Comparison of ENCODE assay signal across 24 cellular contexts in genomic region chr1:64616039-64616438, GRCh38.
DNase-seq lines count a peak whose midpoint lies in the region; ATAC-seq and TF ChIP-seq lines count a peak whose summit lies in the region.
"Had no signal": no experiment of that assay in that cellular context is flagged by ENCODE, and none has a peak within 500 bp of the region (broad histone marks: within the 10 kb centered on the region; RNA-seq: fewer than 3 reads in every experiment).

No MANE protein-coding gene starts in this region.

- ATAC-seq in heart left ventricle (peak in 3 of 4 donors; percentile 34 to 83 (median 77)), HG02610 (IDR thresholded peaks at IDR 0.05; ENCODE audit: unreplicated experiment) (no peak)
- peak; percentile 34 to 60 for ATAC-seq in stimulated activated naive B cell treated with anti-CD40 and anti-IgM and Interleukin-4, amounts not matched to agents 10 μg/mL and 1 μg/mL and 100 μg/mL, for 72 hours (replicated peaks)
- ATAC-seq: esophagus mucosa, SK-N-SH treated with all-trans-retinoic acid at 6 μM for 48 hours had no signal

- H3K4me1 ChIP-seq in cardiac muscle cell (ENCODE audit: low read depth) = peaks cover 44% of the 10 kb centered on the region
- no peaks in the 10 kb centered on the region for H3K4me1 ChIP-seq in right atrium auricular region
- H3K4me1 ChIP-seq in heart left ventricle = peaks cover 0 to 13% (median 0%) of the 10 kb centered on the region in 12 donors
- H3K4me1 ChIP-seq: sigmoid colon, uterus had no signal

- peaks cover under 1% of the 10 kb centered on the region for H3K36me3 ChIP-seq in cardiac muscle cell
- no peaks in the 10 kb centered on the region for H3K36me3 ChIP-seq in right atrium auricular region
- no peaks in the 10 kb centered on the region for H3K36me3 ChIP-seq in heart left ventricle
- H3K36me3 ChIP-seq: heart right ventricle, sigmoid colon, uterus had no signal

- H3K4me3 Mint-ChIP-seq in stimulated activated naive B cell treated with anti-CD40 and anti-IgM and Interleukin-4, amounts not matched to agents 10 μg/mL and 1 μg/mL and 100 μg/mL, for 72 hours = no peak overlapping the region
- H3K4me3 Mint-ChIP-seq: CD4-positive, CD25-positive, alpha-beta regulatory T cell had no signal

- TF ChIP-seq CTCF in cardiac muscle cell (IDR thresholded peaks at IDR 0.05; ENCODE audit: low read depth, low read length) (no peak), right atrium auricular region (IDR thresholded peaks at IDR 0.05) (no peak), heart left ventricle (IDR thresholded peaks at IDR 0.05) (no peak)

- H3K27me3 Mint-ChIP-seq in stimulated activated naive B cell treated with anti-CD40 and anti-IgM and Interleukin-4, amounts not matched to agents 10 μg/mL and 1 μg/mL and 100 μg/mL, for 72 hours = peaks cover 0 to 4% of the 10 kb centered on the region in 2 donors

- peaks cover 11 to 29% of the 10 kb centered on the region in 2 donors for H3K4me1 Mint-ChIP-seq in stimulated activated naive B cell treated with anti-CD40 and anti-IgM and Interleukin-4, amounts not matched to agents 10 μg/mL and 1 μg/mL and 100 μg/mL, for 72 hours

- intact Hi-C loops in heart left ventricle (cut with DNase I) = no loop called here

- H3K9me3 ChIP-seq in cardiac muscle cell (ENCODE audit: low read depth) = no peaks in the 10 kb centered on the region
- no peaks in the 10 kb centered on the region for H3K9me3 ChIP-seq in right atrium auricular region
- peaks cover 0 to 1% (median 0%) of the 10 kb centered on the region in 12 donors for H3K9me3 ChIP-seq in heart left ventricle
- H3K9me3 ChIP-seq: sigmoid colon, uterus had no signal

- no peak for TF ChIP-seq POLR2A in heart left ventricle (IDR thresholded peaks at IDR 0.05)

- H3K27ac ChIP-seq in cardiac muscle cell (peak overlapping the region; percentile 51), right atrium auricular region (no peak overlapping the region), heart left ventricle (no peak overlapping the region)
- H3K27ac ChIP-seq: GM23248, heart right ventricle, sigmoid colon, uterus had no signal

- WGBS in heart left ventricle, 4 donors = 21 to 39% (median 28%) methylated on average over 2 of the region's 2 CpGs

- H3K27ac Mint-ChIP-seq in stimulated activated naive B cell treated with anti-CD40 and anti-IgM and Interleukin-4, amounts not matched to agents 10 μg/mL and 1 μg/mL and 100 μg/mL, for 72 hours = peak overlapping the region; percentile 7
- H3K27ac Mint-ChIP-seq: activated naive CD4-positive, alpha-beta T cell treated with anti-CD3 and anti-CD28 coated beads, Interleukin-2, amount 50 U/mL, for 72 hours had no signal

- H3K9me3 Mint-ChIP-seq in stimulated activated naive B cell treated with anti-CD40 and anti-IgM and Interleukin-4, amounts not matched to agents 10 μg/mL and 1 μg/mL and 100 μg/mL, for 72 hours = peaks cover 7 to 8% of the 10 kb centered on the region in 2 donors

- H3K4me3 ChIP-seq in cardiac muscle cell = no peak overlapping the region
- H3K4me3 ChIP-seq in right atrium auricular region = no peak overlapping the region
- H3K4me3 ChIP-seq in heart left ventricle = no peak overlapping the region
- H3K4me3 ChIP-seq: GM23248, heart right ventricle, lung, sigmoid colon, uterus had no signal

- DNase-seq in cardiac muscle cell (ENCODE audit: low read depth in 1 of 2, low spot score in 1 of 2) (peak in 1 of 2 donors; percentile 73), right atrium auricular region (ENCODE audit: low spot score) (no peak), NOMO-1 (lab: John Stamatoyannopoulos, UW; ENCODE audit: unreplicated experiment in 2 of 2) (peak; percentile 53 to 80), heart left ventricle (no peak), NAMALWA (ENCODE audit: low spot score) (no peak)
- no peak for DNase-seq in stimulated activated naive B cell treated with anti-CD40 and anti-IgM and Interleukin-4, amounts not matched to agents 10 μg/mL and 1 μg/mL and 100 μg/mL, for 72 hours
- DNase-seq: activated T-cell treated with anti-CD3 and anti-CD28 coated beads for 4 hours; CD4-positive, CD25-positive, alpha-beta regulatory T cell; central memory CD4-positive, alpha-beta T cell; foreskin fibroblast; GM23248; heart right ventricle; NCI-H1105 treated with DMSO at 0.1 percent for 48 hours; NCI-H2081 treated with DMSO at 0.1 percent for 48 hours; NCI-H510A; RPMI8226; sigmoid colon; stimulated activated naive CD4-positive, alpha-beta T cell treated with Interleukin-2 at 50 U/mL for 16 hours; uterus had no signal

- H3K36me3 Mint-ChIP-seq in stimulated activated naive B cell treated with anti-CD40 and anti-IgM and Interleukin-4, amounts not matched to agents 10 μg/mL and 1 μg/mL and 100 μg/mL, for 72 hours = peaks cover 5 to 7% of the 10 kb centered on the region in 2 donors

- H3K27me3 ChIP-seq in cardiac muscle cell = no peaks in the 10 kb centered on the region
- no peaks in the 10 kb centered on the region for H3K27me3 ChIP-seq in right atrium auricular region
- no peaks in the 10 kb centered on the region for H3K27me3 ChIP-seq in heart left ventricle
- H3K27me3 ChIP-seq: heart right ventricle, sigmoid colon, uterus had no signal

Comparison
In these comparisons a context has a peak if more than half of its experiments do, and no peak if none do; other contexts are left out.
1. DNase-seq: peak in NOMO-1 (2 of 2); none in right atrium auricular region (single experiment), heart left ventricle (0 of 5), stimulated activated naive B cell treated with anti-CD40 and anti-IgM and Interleukin-4, amounts not matched to agents 10 μg/mL and 1 μg/mL and 100 μg/mL, for 72 hours (single experiment) and NAMALWA (single experiment).